Comparison of ENCODE assay signal across 40 cellular contexts in genomic region chr1:248593226-248593625, GRCh38. TPM values are rescaled to one million over a fixed set of nuclear protein-coding genes. Genes with fewer than 3 reads are reported as not detected.
"Had no signal": no experiment of that assay in that cellular context is flagged by ENCODE, and none has a peak within 500 bp of the region (broad histone marks: within the 10 kb centered on the region; RNA-seq: fewer than 3 reads in every experiment).

No MANE protein-coding gene starts in this region.

- H3K36me3 ChIP-seq: adrenal gland, ascending aorta, brain microvascular endothelial cell, breast epithelium, cardiac muscle cell had no signal

- H3K27me3 ChIP-seq: adrenal gland, ascending aorta, body of pancreas, brain microvascular endothelial cell, breast epithelium, cardiac muscle cell had no signal

- DNase-seq: activated effector memory CD4-positive, alpha-beta T cell treated with anti-CD3 and anti-CD28 coated beads, Interleukin-2, amount 50 U/mL, for 16 hours; activated effector memory CD4-positive, alpha-beta T cell treated with Interleukin-2 at 50 U/mL for 16 hours; activated gamma-delta T cell; activated gamma-delta T cell treated with Interleukin-2 at 50 U/mL for 16 hours; activated naive CD4-positive, alpha-beta T cell; activated naive CD4-positive, alpha-beta T cell treated with anti-CD3 and anti-CD28 coated beads for 36 hours; activated naive CD4-positive, alpha-beta T cell treated with anti-CD3 and anti-CD28 coated beads, Interleukin-2, amount 10 ng/mL, durations not matched to agents 7 days and 5 days; activated naive CD4-positive, alpha-beta T cell treated with anti-CD3 and anti-CD28 coated beads, Interleukin-2, amount 50 U/mL, for 16 hours; activated naive CD4-positive, alpha-beta T cell treated with Interleukin-2 at 50 U/mL for 16 hours; activated naive CD8-positive, alpha-beta T cell treated with anti-CD3 and anti-CD28 coated beads for 36 hours; activated naive CD8-positive, alpha-beta T cell treated with anti-CD3 and anti-CD28 coated beads, Interleukin-2, amount 10 ng/mL, durations not matched to agents 7 days and 5 days; activated naive CD8-positive, alpha-beta T cell treated with anti-CD3 and anti-CD28 coated beads, Interleukin-2, amount 50 U/mL, for 24 hours; activated T-cell treated with anti-CD3 and anti-CD28 coated beads, Interleukin-2, amount 50 U/mL, for 1 hour; activated T-cell treated with anti-CD3 and anti-CD28 coated beads, Interleukin-2, amount 50 U/mL, for 24 hours; activated T-cell treated with anti-CD3 and anti-CD28 coated beads, Interleukin-2, amount 50 U/mL, for 4 hours; activated T-cell treated with anti-CD3 and anti-CD28 coated beads, Interleukin-2, amount 50 U/mL, for 48 hours; activated T-cell treated with anti-CD3 and anti-CD28 coated beads, Interleukin-2, amount 50 U/mL, for 72 hours; adrenal gland; amniotic stem cell; amygdala; anterior cingulate cortex; aorta; body of pancreas; brain microvascular endothelial cell; caudate nucleus; central memory CD4-positive, alpha-beta T cell; cerebellar nuclear complex had no signal

- H3K27ac ChIP-seq: adrenal gland, ascending aorta, body of pancreas, brain microvascular endothelial cell, breast epithelium, cardiac muscle cell had no signal

- H3K9me3 ChIP-seq: adrenal gland, ascending aorta, body of pancreas, breast epithelium had no signal

- H3K4me1 ChIP-seq: adrenal gland, ascending aorta, body of pancreas, breast epithelium had no signal

- H3K4me3 ChIP-seq: adrenal gland, ascending aorta, body of pancreas, breast epithelium, cardiac muscle cell had no signal

RNA-seq across cellular contexts. Expression of gene OR2T10, which starts 4.3 kb away (rescaled TPM):
- total RNA-seq: activated naive CD4-positive, alpha-beta T cell treated with anti-CD3 and anti-CD28 coated beads for 36 hours; activated naive CD4-positive, alpha-beta T cell treated with anti-CD3 and anti-CD28 coated beads, Interleukin-2, amount 50 U/mL, for 72 hours; activated naive CD8-positive, alpha-beta T cell treated with anti-CD3 and anti-CD28 coated beads for 36 hours; activated naive CD8-positive, alpha-beta T cell treated with anti-CD3 and anti-CD28 coated beads, Interleukin-2, amount 10 ng/mL, durations not matched to agents 7 days and 5 days; activated T-cell treated with anti-CD3 and anti-CD28 coated beads, Interleukin-2, amount 50 U/mL, for 4 hours; activated T-cell treated with anti-CD3 and anti-CD28 coated beads, Interleukin-2, amount 50 U/mL, for 72 hours; activated T-helper 1 cell treated with anti-CD3 and anti-CD28 coated beads, Interleukin-12 subunit alpha, Interleukin-12 subunit beta, Interleukin-2, Interleukin-4 antibody, amounts not matched to agents 30 ng/mL and 10 ng/mL and 1 ng/mL, durations not matched to agents 14 hours and 24 hours and 36 hours; activated T-helper 17 cell treated with anti-CD3 and anti-CD28 coated beads, Interleukin-2, amount 50 U/mL, for 72 hours; activated T-helper 2 cell treated with anti-CD3 and anti-CD28 coated beads, Interferon-gamma antibody, Interleukin-2, Interleukin-4, amounts not matched to agents 10 μg/mL and 5 μg/mL and 100 μg/mL, durations not matched to agents 14 hours and 24 hours and 36 hours; adrenal gland; aorta; ascending aorta; astrocyte; body of pancreas; breast epithelium; bronchial epithelial cell; cardiac muscle cell; cardiac septum; cerebellum; chondrocyte had no signal
- polyA plus RNA-seq: adipose tissue, adrenal gland, aorta, cardiac muscle cell had no signal

RNA-seq across cellular contexts. Expression of gene OR2T34, which starts 18.7 kb away (rescaled TPM):
- total RNA-seq: activated naive CD4-positive, alpha-beta T cell treated with anti-CD3 and anti-CD28 coated beads for 36 hours; activated naive CD4-positive, alpha-beta T cell treated with anti-CD3 and anti-CD28 coated beads, Interleukin-2, amount 50 U/mL, for 72 hours; activated naive CD8-positive, alpha-beta T cell treated with anti-CD3 and anti-CD28 coated beads for 36 hours; activated naive CD8-positive, alpha-beta T cell treated with anti-CD3 and anti-CD28 coated beads, Interleukin-2, amount 10 ng/mL, durations not matched to agents 7 days and 5 days; activated T-cell treated with anti-CD3 and anti-CD28 coated beads, Interleukin-2, amount 50 U/mL, for 4 hours; activated T-cell treated with anti-CD3 and anti-CD28 coated beads, Interleukin-2, amount 50 U/mL, for 72 hours; activated T-helper 1 cell treated with anti-CD3 and anti-CD28 coated beads, Interleukin-12 subunit alpha, Interleukin-12 subunit beta, Interleukin-2, Interleukin-4 antibody, amounts not matched to agents 30 ng/mL and 10 ng/mL and 1 ng/mL, durations not matched to agents 14 hours and 24 hours and 36 hours; activated T-helper 17 cell treated with anti-CD3 and anti-CD28 coated beads, Interleukin-2, amount 50 U/mL, for 72 hours; activated T-helper 2 cell treated with anti-CD3 and anti-CD28 coated beads, Interferon-gamma antibody, Interleukin-2, Interleukin-4, amounts not matched to agents 10 μg/mL and 5 μg/mL and 100 μg/mL, durations not matched to agents 14 hours and 24 hours and 36 hours; adrenal gland; aorta; ascending aorta; astrocyte; body of pancreas; breast epithelium; bronchial epithelial cell; cardiac muscle cell; cardiac septum; cerebellum; chondrocyte had no signal
- polyA plus RNA-seq: adipose tissue, adrenal gland, aorta, cardiac muscle cell had no signal

RNA-seq across cellular contexts. Expression of gene OR2T29, which starts 30.7 kb away (rescaled TPM):
- total RNA-seq: activated naive CD4-positive, alpha-beta T cell treated with anti-CD3 and anti-CD28 coated beads for 36 hours; activated naive CD4-positive, alpha-beta T cell treated with anti-CD3 and anti-CD28 coated beads, Interleukin-2, amount 50 U/mL, for 72 hours; activated naive CD8-positive, alpha-beta T cell treated with anti-CD3 and anti-CD28 coated beads for 36 hours; activated naive CD8-positive, alpha-beta T cell treated with anti-CD3 and anti-CD28 coated beads, Interleukin-2, amount 10 ng/mL, durations not matched to agents 7 days and 5 days; activated T-cell treated with anti-CD3 and anti-CD28 coated beads, Interleukin-2, amount 50 U/mL, for 4 hours; activated T-cell treated with anti-CD3 and anti-CD28 coated beads, Interleukin-2, amount 50 U/mL, for 72 hours; activated T-helper 1 cell treated with anti-CD3 and anti-CD28 coated beads, Interleukin-12 subunit alpha, Interleukin-12 subunit beta, Interleukin-2, Interleukin-4 antibody, amounts not matched to agents 30 ng/mL and 10 ng/mL and 1 ng/mL, durations not matched to agents 14 hours and 24 hours and 36 hours; activated T-helper 17 cell treated with anti-CD3 and anti-CD28 coated beads, Interleukin-2, amount 50 U/mL, for 72 hours; activated T-helper 2 cell treated with anti-CD3 and anti-CD28 coated beads, Interferon-gamma antibody, Interleukin-2, Interleukin-4, amounts not matched to agents 10 μg/mL and 5 μg/mL and 100 μg/mL, durations not matched to agents 14 hours and 24 hours and 36 hours; adrenal gland; aorta; ascending aorta; astrocyte; body of pancreas; breast epithelium; bronchial epithelial cell; cardiac muscle cell; cardiac septum; cerebellum; chondrocyte had no signal
- polyA plus RNA-seq: adipose tissue, adrenal gland, aorta, cardiac muscle cell had no signal

RNA-seq across cellular contexts. Expression of gene OR2T11, which starts 41.7 kb away (rescaled TPM):
- total RNA-seq: activated naive CD4-positive, alpha-beta T cell treated with anti-CD3 and anti-CD28 coated beads for 36 hours; activated naive CD4-positive, alpha-beta T cell treated with anti-CD3 and anti-CD28 coated beads, Interleukin-2, amount 50 U/mL, for 72 hours; activated naive CD8-positive, alpha-beta T cell treated with anti-CD3 and anti-CD28 coated beads for 36 hours; activated naive CD8-positive, alpha-beta T cell treated with anti-CD3 and anti-CD28 coated beads, Interleukin-2, amount 10 ng/mL, durations not matched to agents 7 days and 5 days; activated T-cell treated with anti-CD3 and anti-CD28 coated beads, Interleukin-2, amount 50 U/mL, for 4 hours; activated T-cell treated with anti-CD3 and anti-CD28 coated beads, Interleukin-2, amount 50 U/mL, for 72 hours; activated T-helper 1 cell treated with anti-CD3 and anti-CD28 coated beads, Interleukin-12 subunit alpha, Interleukin-12 subunit beta, Interleukin-2, Interleukin-4 antibody, amounts not matched to agents 30 ng/mL and 10 ng/mL and 1 ng/mL, durations not matched to agents 14 hours and 24 hours and 36 hours; activated T-helper 17 cell treated with anti-CD3 and anti-CD28 coated beads, Interleukin-2, amount 50 U/mL, for 72 hours; activated T-helper 2 cell treated with anti-CD3 and anti-CD28 coated beads, Interferon-gamma antibody, Interleukin-2, Interleukin-4, amounts not matched to agents 10 μg/mL and 5 μg/mL and 100 μg/mL, durations not matched to agents 14 hours and 24 hours and 36 hours; adrenal gland; aorta; astrocyte; breast epithelium; bronchial epithelial cell; cardiac muscle cell; cardiac septum; cerebellum; chondrocyte had no signal
- polyA plus RNA-seq: adipose tissue, adrenal gland, aorta, cardiac muscle cell had no signal

RNA-seq across cellular contexts. Expression of gene OR2T35, which starts 51.9 kb away (rescaled TPM):
- total RNA-seq: activated naive CD4-positive, alpha-beta T cell treated with anti-CD3 and anti-CD28 coated beads for 36 hours; activated naive CD4-positive, alpha-beta T cell treated with anti-CD3 and anti-CD28 coated beads, Interleukin-2, amount 50 U/mL, for 72 hours; activated naive CD8-positive, alpha-beta T cell treated with anti-CD3 and anti-CD28 coated beads for 36 hours; activated naive CD8-positive, alpha-beta T cell treated with anti-CD3 and anti-CD28 coated beads, Interleukin-2, amount 10 ng/mL, durations not matched to agents 7 days and 5 days; activated T-cell treated with anti-CD3 and anti-CD28 coated beads, Interleukin-2, amount 50 U/mL, for 4 hours; activated T-cell treated with anti-CD3 and anti-CD28 coated beads, Interleukin-2, amount 50 U/mL, for 72 hours; activated T-helper 1 cell treated with anti-CD3 and anti-CD28 coated beads, Interleukin-12 subunit alpha, Interleukin-12 subunit beta, Interleukin-2, Interleukin-4 antibody, amounts not matched to agents 30 ng/mL and 10 ng/mL and 1 ng/mL, durations not matched to agents 14 hours and 24 hours and 36 hours; activated T-helper 17 cell treated with anti-CD3 and anti-CD28 coated beads, Interleukin-2, amount 50 U/mL, for 72 hours; activated T-helper 2 cell treated with anti-CD3 and anti-CD28 coated beads, Interferon-gamma antibody, Interleukin-2, Interleukin-4, amounts not matched to agents 10 μg/mL and 5 μg/mL and 100 μg/mL, durations not matched to agents 14 hours and 24 hours and 36 hours; adrenal gland; aorta; ascending aorta; astrocyte; body of pancreas; breast epithelium; bronchial epithelial cell; cardiac muscle cell; cardiac septum; cerebellum; chondrocyte had no signal
- polyA plus RNA-seq: adipose tissue, adrenal gland, aorta, cardiac muscle cell had no signal
